ENCODE assay signal across 1 cellular context in genomic region chr11:48134221-48134922, GRCh38.
TF ChIP-seq lines count a peak whose summit lies in the region.

No MANE protein-coding gene starts in this region.

TF ChIP-seq in GM23338, 12 proteins besides CTCF, POLR2A, EP300 and RAD21 (continued from another document):
- TF ChIP-seq ZNF462 (CRISPR knock-in tag; IDR thresholded peaks at IDR 0.05), result no peak
